26 cellular contexts compared by ENCODE assay signal in genomic region chr21:37627074-37627473, GRCh38.
DNase-seq lines count a peak whose midpoint lies in the region; ATAC-seq and TF ChIP-seq lines count a peak whose summit lies in the region.
"Had no signal": no experiment of that assay in that cellular context is flagged by ENCODE, and none has a peak within 500 bp of the region (broad histone marks: within the 10 kb centered on the region; RNA-seq: fewer than 3 reads in every experiment).

No MANE protein-coding gene starts in this region.

- peak; percentile 18 for DNase-seq in GM23248
- DNase-seq in T-helper 17 cell = no peak
- DNase-seq in left lobe of liver (ENCODE audit: low spot score) = peak; percentile 49
- no peak for DNase-seq in substantia nigra (lab: John Stamatoyannopoulos, UW)
- DNase-seq in H9 = no peak
- DNase-seq in activated CD4-positive, alpha-beta T cell treated with anti-CD3 and anti-CD28 coated beads, Interleukin-2, amount 50 U/mL, for 48 hours = no peak
- no peak for DNase-seq in HAP-1 (ENCODE audit: low spot score in 2 of 2)
- DNase-seq: activated CD4-positive, alpha-beta memory T cell treated with anti-CD3 and anti-CD28 coated beads for 36 hours; activated CD4-positive, CD25-positive, alpha-beta regulatory T cell; aorta; cortex of kidney; glutamatergic neuron; HFFc6; IMR-90; kidney; mammary epithelial cell; nucleus accumbens; PC-3; SHP77 treated with DMSO at 0.1 percent for 48 hours; stimulated activated CD4-positive, alpha-beta T cell treated with anti-CD3 and anti-CD28 coated beads, Interleukin-2, amount 100 ng/mL, for 48 hours; stimulated activated naive B cell treated with anti-CD40 and anti-IgM and Interleukin-4, amounts not matched to agents 10 μg/mL and 1 μg/mL and 100 μg/mL, for 72 hours had no signal

- 30 to 42% methylated on average over 4 of the region's 4 CpGs for WGBS in GM23248 (ENCODE audit: low coverage in 1 of 2, low lambda C conversion rate in 2 of 2, missing lambda C conversion rate in 2 of 2), 2 experiments
- WGBS in H9 (ENCODE audit: extremely low coverage, insufficient read length, low lambda C conversion rate) = no CpG with 5 or more reads among the region's 4 CpGs

- H3K27me3 ChIP-seq in GM23248 (replicated peaks; ENCODE audit: insufficient read depth) = peaks cover 2% of the 10 kb centered on the region; the same call in 1 of the 2 replicates
- no peaks in the 10 kb centered on the region for H3K27me3 ChIP-seq in H9 (ENCODE audit: insufficient read depth, low read length)
- H3K27me3 ChIP-seq in HAP-1 (ENCODE audit: low read depth) = 0 out of 2 replicates have a peak, but pooled peaks cover 4% of the 10 kb centered on the region

- H3K9ac ChIP-seq in GM23248 (no peak overlapping the region), H9 (ENCODE audit: extremely low read depth, insufficient read length, low read length) (no peak overlapping the region)

- H2BK120ac ChIP-seq in H9 (ENCODE audit: low read depth, low read length, poor library complexity, severe bottlenecking) = no peak overlapping the region

- H4K20me1 ChIP-seq in GM23248 (ENCODE audit: insufficient read depth) = no peaks in the 10 kb centered on the region
- no peaks in the 10 kb centered on the region for H4K20me1 ChIP-seq in H9 (ENCODE audit: control insufficient read depth, insufficient read depth, insufficient read length)

- no peak overlapping the region for H2BK20ac ChIP-seq in H9 (ENCODE audit: low read depth, low read length, poor library complexity, severe bottlenecking)

- no peak overlapping the region for H3K56ac ChIP-seq in H9 (ENCODE audit: insufficient read length, low read depth, low read length)

- no peaks in the 10 kb centered on the region for H3K23me2 ChIP-seq in H9 (ENCODE audit: insufficient read length, low read depth, low read length, poor library complexity, severe bottlenecking)

- H4K91ac ChIP-seq in H9 (ENCODE audit: insufficient read length, low read depth, low read length) = no peak overlapping the region

- H3K79me1 ChIP-seq in H9 (ENCODE audit: insufficient read depth, low read depth, low read length, poor library complexity, severe bottlenecking) = no peaks in the 10 kb centered on the region

- H2BK15ac ChIP-seq in H9 (ENCODE audit: low read depth, low read length) = no peak overlapping the region

- H3K23ac ChIP-seq in H9 (ENCODE audit: insufficient read length, low read depth, low read length) = no peak overlapping the region

- in situ Hi-C loops in GM23248 (cut with MboI) (no loop called here), HAP-1 (cut with MboI; ENCODE audit: low sequenced_read_pairs) (no loop called here)

- no peak overlapping the region for H4K8ac ChIP-seq in H9 (replicated peaks; ENCODE audit: insufficient read length, low read depth, low read length)

- H3K36me3 ChIP-seq in GM23248 (ENCODE audit: low read depth) (no peaks in the 10 kb centered on the region), HAP-1 (replicated peaks) (no peaks in the 10 kb centered on the region)
- H3K36me3 ChIP-seq: thoracic aorta had no signal

- H3K4me3 ChIP-seq in GM23248 = no peak overlapping the region
- no peak overlapping the region for H3K4me3 ChIP-seq in HAP-1
- H3K4me3 ChIP-seq: smooth muscle cell, thoracic aorta had no signal

- H3K9me3 Mint-ChIP-seq in H9 = peaks cover 12 to 14% of the 10 kb centered on the region in 2 experiments
- H3K9me3 Mint-ChIP-seq: activated CD4-positive, alpha-beta memory T cell treated with anti-CD3 and anti-CD28 coated beads for 36 hours; activated T-helper 2 cell treated with anti-CD3 and anti-CD28 coated beads, Interferon-gamma antibody, Interleukin-2, Interleukin-4, amounts not matched to agents 10 μg/mL and 5 μg/mL and 100 μg/mL, durations not matched to agents 14 hours and 24 hours and 36 hours; HFFc6; stimulated activated naive B cell treated with anti-CD40 and anti-IgM and Interleukin-4, amounts not matched to agents 10 μg/mL and 1 μg/mL and 100 μg/mL, for 72 hours had no signal

- TF ChIP-seq CTCF in C4-2B (conservative IDR thresholded peaks at IDR 0.05) (no peak), H9 (conservative IDR thresholded peaks at IDR 0.05) (no peak)

- no peaks in the 10 kb centered on the region for H3K9me2 ChIP-seq in GM23248 (ENCODE audit: insufficient read depth)

- no peak overlapping the region for H2AK5ac ChIP-seq in H9 (ENCODE audit: insufficient read length, low read length)

- H3K4me2 ChIP-seq in GM23248 (ENCODE audit: unreplicated experiment) (no peak overlapping the region), H9 (ENCODE audit: insufficient read depth, insufficient read length, low read length) (no peak overlapping the region)
- H3K4me2 ChIP-seq: smooth muscle cell had no signal

- H2BK5ac ChIP-seq in H9 (ENCODE audit: insufficient read length, low read length) = no peak overlapping the region

- H3K79me2 ChIP-seq in GM23248 (ENCODE audit: insufficient read depth) = no peaks in the 10 kb centered on the region
- H3K79me2 ChIP-seq in H9 (ENCODE audit: insufficient read depth, low read length) = no peaks in the 10 kb centered on the region

- no peak overlapping the region for H2BK12ac ChIP-seq in H9 (ENCODE audit: insufficient read length, low read depth, low read length)

- H3K4me3 Mint-ChIP-seq in T-helper 17 cell (no peak overlapping the region), H9 (no peak overlapping the region)
- H3K4me3 Mint-ChIP-seq: activated CD4-positive, alpha-beta memory T cell treated with anti-CD3 and anti-CD28 coated beads for 36 hours; activated naive CD8-positive, alpha-beta T cell; HFFc6; stimulated activated naive B cell treated with anti-CD40 and anti-IgM and Interleukin-4, amounts not matched to agents 10 μg/mL and 1 μg/mL and 100 μg/mL, for 72 hours had no signal

- no peak overlapping the region for H3K4ac ChIP-seq in H9 (ENCODE audit: low read depth, low read length)

- peak overlapping the region; percentile 12 for H3K27ac Mint-ChIP-seq in T-helper 17 cell
- H3K27ac Mint-ChIP-seq in H9 = peak overlapping the region in 1 of 3 experiments; percentile 20; a peak in 1 of 7 replicates
- H3K27ac Mint-ChIP-seq: activated CD4-positive, alpha-beta memory T cell treated with anti-CD3 and anti-CD28 coated beads for 36 hours; activated naive CD8-positive, alpha-beta T cell; activated T-helper 2 cell treated with anti-CD3 and anti-CD28 coated beads, Interferon-gamma antibody, Interleukin-2, Interleukin-4, amounts not matched to agents 10 μg/mL and 5 μg/mL and 100 μg/mL, durations not matched to agents 14 hours and 24 hours and 36 hours; HFFc6; stimulated activated naive B cell treated with anti-CD40 and anti-IgM and Interleukin-4, amounts not matched to agents 10 μg/mL and 1 μg/mL and 100 μg/mL, for 72 hours had no signal

- H3K27me3 Mint-ChIP-seq in T-helper 17 cell (peaks cover 40% of the 10 kb centered on the region), H9 (ENCODE audit: low read depth) (no peaks in the 10 kb centered on the region; the same call in 1 of the 2 replicates)

- no peaks in the 10 kb centered on the region for H3K4me1 ChIP-seq in GM23248 (ENCODE audit: insufficient read depth)
- H3K4me1 ChIP-seq in H9 (ENCODE audit: insufficient read depth, low read length) = peaks cover 13% of the 10 kb centered on the region; the same call in 1 of the 2 replicates
- no peaks in the 10 kb centered on the region for H3K4me1 ChIP-seq in HAP-1

- H3T11ph ChIP-seq in H9 (ENCODE audit: low read length) = no peak overlapping the region

- no peak overlapping the region for H2AFZ ChIP-seq in GM23248
- no peak overlapping the region for H2AFZ ChIP-seq in H9 (ENCODE audit: low read length)

- peak overlapping the region; percentile 28; the same call in 1 of the 2 replicates for H3K27ac ChIP-seq in C4-2B
- no peak overlapping the region for H3K27ac ChIP-seq in GM23248
- H3K27ac ChIP-seq in substantia nigra (ENCODE audit: low read depth, low read length, poor library complexity, severe bottlenecking) = no peak overlapping the region
- no peak overlapping the region for H3K27ac ChIP-seq in H9 (ENCODE audit: insufficient read length, low read depth, low read length)
- H3K27ac ChIP-seq: thoracic aorta had no signal

- H3K14ac ChIP-seq in H9 (ENCODE audit: insufficient read depth, low read length) = no peak overlapping the region

- H3K36me3 Mint-ChIP-seq in T-helper 17 cell (ENCODE audit: low read depth) = peaks cover 2% of the 10 kb centered on the region
- peaks cover 4 to 21% (median 9%) of the 10 kb centered on the region in 3 experiments; a peak in 5 of 7 replicates for H3K36me3 Mint-ChIP-seq in H9 (ENCODE audit: insufficient read depth in 1 of 3, low read depth in 3 of 3)
- H3K36me3 Mint-ChIP-seq: activated CD4-positive, alpha-beta memory T cell treated with anti-CD3 and anti-CD28 coated beads for 36 hours; stimulated activated naive B cell treated with anti-CD40 and anti-IgM and Interleukin-4, amounts not matched to agents 10 μg/mL and 1 μg/mL and 100 μg/mL, for 72 hours had no signal

- H3K18ac ChIP-seq in H9 (ENCODE audit: insufficient read length, low read depth, low read length) = no peak overlapping the region

- H3K9me3 ChIP-seq in GM23248 (ENCODE audit: low read depth) (no peaks in the 10 kb centered on the region), T-helper 17 cell (ENCODE audit: control insufficient read depth, low read length, poor library complexity, severe bottlenecking) (no peaks in the 10 kb centered on the region), H9 (ENCODE audit: control insufficient read depth, low read depth, low read length) (no peaks in the 10 kb centered on the region), HAP-1 (no peaks in the 10 kb centered on the region)
- H3K9me3 ChIP-seq: thoracic aorta had no signal

- H3K4me1 Mint-ChIP-seq in T-helper 17 cell = no peaks in the 10 kb centered on the region
- H3K4me1 Mint-ChIP-seq in H9 = peaks cover 51 to 53% of the 10 kb centered on the region in 2 experiments
- H3K4me1 Mint-ChIP-seq: stimulated activated naive B cell treated with anti-CD40 and anti-IgM and Interleukin-4, amounts not matched to agents 10 μg/mL and 1 μg/mL and 100 μg/mL, for 72 hours had no signal

- ATAC-seq in T-helper 17 cell (no peak), left lobe of liver (peak; percentile 91)
- ATAC-seq: PC-3; stimulated activated naive B cell treated with anti-CD40 and anti-IgM and Interleukin-4, amounts not matched to agents 10 μg/mL and 1 μg/mL and 100 μg/mL, for 72 hours had no signal

- H4K5ac ChIP-seq in H9 (ENCODE audit: insufficient read length, low read depth, low read length) = no peak overlapping the region

- no peaks in the 10 kb centered on the region for H3F3A ChIP-seq in GM23248 (ENCODE audit: insufficient read depth)

Comparison
In these comparisons a context has a peak if more than half of its experiments do, and no peak if none do; other contexts are left out.
1. DNase-seq: peak in GM23248 (single experiment) and left lobe of liver (single experiment); none in T-helper 17 cell (0 of 3), substantia nigra (0 of 49), H9 (single experiment), activated CD4-positive, alpha-beta T cell treated with anti-CD3 and anti-CD28 coated beads, Interleukin-2, amount 50 U/mL, for 48 hours (0 of 2) and HAP-1 (0 of 2).